ENCODE assay signal across 15 cellular contexts in genomic region chr6:130372786-130373185, GRCh38. TPM values are rescaled to one million over a fixed set of nuclear protein-coding genes. Genes with fewer than 3 reads are reported as not detected.
DNase-seq lines count a peak whose midpoint lies in the region; TF ChIP-seq lines count a peak whose summit lies in the region.
"Had no signal": no experiment of that assay in that cellular context is flagged by ENCODE, and none has a peak within 500 bp of the region (broad histone marks: within the 10 kb centered on the region; RNA-seq: fewer than 3 reads in every experiment).

No MANE protein-coding gene starts in this region.

- peak; percentile 31 for DNase-seq in AG08396 (ENCODE audit: low spot score)
- DNase-seq in HCEC 1CT, result peak; percentile 8
- DNase-seq in fibroblast of villous mesenchyme (ENCODE audit: low read depth), result peak; percentile 36
- DNase-seq in activated CD4-positive, alpha-beta T cell treated with anti-CD3 and anti-CD28 coated beads for 1 hour, result no peak
- no peak for DNase-seq in NCI-H345 (lab: John Stamatoyannopoulos, UW)
- no peak for DNase-seq in NCI-H524 (lab: John Stamatoyannopoulos, UW)
- DNase-seq: CD4-positive, alpha-beta memory T cell; DMS153; DMS79; GDM1; GOT3; H7 had no signal

- no peak for TF ChIP-seq CTCF in fibroblast of villous mesenchyme (IDR thresholded peaks at IDR 0.05; ENCODE audit: insufficient read depth, low read depth, low read length)

- no peak overlapping the region for H3K4me3 ChIP-seq in fibroblast of villous mesenchyme (ENCODE audit: low read depth, low read length)
- H3K4me3 ChIP-seq: BLaER1 had no signal

RNA-seq across cellular contexts. Expression of gene TMEM200A, which starts 7.0 kb away (rescaled TPM):
- 43.6 and 47.7 TPM in 2 replicates for total RNA-seq in fibroblast of villous mesenchyme
- total RNA-seq: Daoy, HT-29 had no signal

Comparison
In these comparisons a context has a peak if more than half of its experiments do, and no peak if none do; other contexts are left out.
1. DNase-seq: peak in AG08396 (single experiment), HCEC 1CT (single experiment) and fibroblast of villous mesenchyme (single experiment); none in activated CD4-positive, alpha-beta T cell treated with anti-CD3 and anti-CD28 coated beads for 1 hour (single experiment), NCI-H345 (single experiment) and NCI-H524 (0 of 2).